30 cellular contexts compared by ENCODE assay signal in genomic region chr10:11065567-11065966, GRCh38.
"Had no signal": no experiment of that assay in that cellular context is flagged by ENCODE, and none has a peak within 500 bp of the region (broad histone marks: within the 10 kb centered on the region; RNA-seq: fewer than 3 reads in every experiment).

No MANE protein-coding gene starts in this region.

- H3K36me3 ChIP-seq: brain microvascular endothelial cell, esophagus squamous epithelium, gastroesophageal sphincter, WERI-Rb-1 had no signal

- H3K4me1 Mint-ChIP-seq: activated B cell treated with CpG ODN at 0.5 μM for 24 hours; activated T-helper 17 cell treated with anti-CD3 and anti-CD28 coated beads, Interleukin-2, amount 50 U/mL, for 72 hours; T-helper 17 cell had no signal

- H3K27me3 Mint-ChIP-seq: activated naive CD8-positive, alpha-beta T cell had no signal

- H3K4me1 ChIP-seq: esophagus squamous epithelium had no signal

- H3K27me3 ChIP-seq: brain microvascular endothelial cell, esophagus squamous epithelium, gastroesophageal sphincter had no signal

- H3K4me3 Mint-ChIP-seq: activated B cell treated with CpG ODN at 0.5 μM for 24 hours; activated CD8-positive, alpha-beta T cell treated with anti-CD3 and anti-CD28 coated beads for 36 hours; activated naive CD8-positive, alpha-beta T cell; activated T-cell treated with anti-CD3 and anti-CD28 coated beads, Interleukin-2, amount 50 U/mL, for 4 hours; activated T-helper 17 cell treated with anti-CD3 and anti-CD28 coated beads, Interleukin-2, amount 50 U/mL, for 72 hours; effector memory CD8-positive, alpha-beta T cell; T-helper 17 cell; T-helper 2 cell treated with Interferon-gamma antibody and Interleukin-4, amounts not matched to agents 5 μg/mL and 100 μg/mL, for 36 hours had no signal

- DNase-seq: activated B cell treated with CpG ODN at 0.5 μM for 24 hours; activated CD4-positive, alpha-beta T cell treated with anti-CD3 and anti-CD28 coated beads for 48 hours; activated CD4-positive, alpha-beta T cell treated with anti-CD3 and anti-CD28 coated beads, Interleukin-2, amount 50 U/mL, for 1 hour; activated CD4-positive, alpha-beta T cell treated with anti-CD3 and anti-CD28 coated beads, Interleukin-2, amount 50 U/mL, for 48 hours; activated CD8-positive, alpha-beta memory T cell treated with anti-CD3 and anti-CD28 coated beads for 24 hours; activated CD8-positive, alpha-beta T cell treated with anti-CD3 and anti-CD28 coated beads for 36 hours; activated effector memory CD4-positive, alpha-beta T cell treated with Interleukin-2 at 50 U/mL for 16 hours; activated gamma-delta T cell treated with Interleukin-2 at 50 U/mL for 16 hours; activated naive CD4-positive, alpha-beta T cell treated with anti-CD3 and anti-CD28 coated beads, Interleukin-2, amount 50 U/mL, for 16 hours; activated naive CD4-positive, alpha-beta T cell treated with Interleukin-2 at 50 U/mL for 16 hours; activated T-cell treated with anti-CD3 and anti-CD28 coated beads, Interleukin-2, amount 50 U/mL, for 4 hours; amniotic stem cell; anterior cingulate cortex; brain microvascular endothelial cell; cortex of kidney; dermis blood vessel endothelial cell; effector CD4-positive, alpha-beta T cell; effector memory CD8-positive, alpha-beta T cell; esophagus squamous epithelium; foreskin melanocyte; T-helper 1 cell; T-helper 17 cell; T1000; WERI-Rb-1 had no signal

- H3K9me3 ChIP-seq: gastroesophageal sphincter had no signal

- H3K27ac ChIP-seq: brain microvascular endothelial cell, epithelial cell of prostate, esophagus squamous epithelium, gastroesophageal sphincter, WERI-Rb-1 had no signal

- H3K27ac Mint-ChIP-seq: activated B cell treated with CpG ODN at 0.5 μM for 24 hours; activated CD8-positive, alpha-beta T cell treated with anti-CD3 and anti-CD28 coated beads for 36 hours; activated naive CD8-positive, alpha-beta T cell; activated T-helper 17 cell treated with anti-CD3 and anti-CD28 coated beads, Interleukin-2, amount 50 U/mL, for 72 hours; effector memory CD8-positive, alpha-beta T cell; T-helper 17 cell; T-helper 2 cell treated with Interferon-gamma antibody and Interleukin-4, amounts not matched to agents 5 μg/mL and 100 μg/mL, for 36 hours had no signal

- ATAC-seq: activated CD4-positive, CD25-positive, alpha-beta regulatory T cell treated with anti-CD3 and anti-CD28 coated beads, Interleukin-2, amount 50 U/mL, for 24 hours; activated CD8-positive, alpha-beta T cell treated with anti-CD3 and anti-CD28 coated beads for 36 hours; activated T-cell treated with anti-CD3 and anti-CD28 coated beads, Interleukin-2, amount 50 U/mL, for 4 hours; activated T-helper 17 cell treated with anti-CD3 and anti-CD28 coated beads, Interleukin-2, amount 50 U/mL, for 72 hours; effector memory CD8-positive, alpha-beta T cell; gastroesophageal sphincter; T-helper 17 cell had no signal

- H3K4me3 ChIP-seq: esophagus squamous epithelium, gastroesophageal sphincter had no signal

- H3K9me3 Mint-ChIP-seq: activated B cell treated with CpG ODN at 0.5 μM for 24 hours; activated CD8-positive, alpha-beta T cell treated with anti-CD3 and anti-CD28 coated beads for 36 hours; activated T-cell treated with anti-CD3 and anti-CD28 coated beads, Interleukin-2, amount 50 U/mL, for 4 hours; activated T-helper 17 cell treated with anti-CD3 and anti-CD28 coated beads, Interleukin-2, amount 50 U/mL, for 72 hours; effector memory CD8-positive, alpha-beta T cell; T-helper 2 cell treated with Interferon-gamma antibody and Interleukin-4, amounts not matched to agents 5 μg/mL and 100 μg/mL, for 36 hours had no signal
